In genomic region chr3:126083138-126083445, GRCh38 we compare ENCODE assay signal across 1 cellular context.
TF ChIP-seq lines count a peak whose summit lies in the region.

No MANE protein-coding gene starts in this region.

TF ChIP-seq in H1, 55 proteins besides CTCF, POLR2A, EP300 and RAD21 (continued from another document):
- TF ChIP-seq ATF2 (IDR thresholded peaks at IDR 0.05; ENCODE audit: low read length) (no peak), ASH2L (IDR thresholded peaks at IDR 0.05; ENCODE audit: low read length) (no peak), GTF2F1 (IDR thresholded peaks at IDR 0.05; ENCODE audit: borderline replicate concordance, low read depth, low read length) (no peak)
